Comparison of ENCODE assay signal across 8 cellular contexts in genomic region chr2:197498937-197499593, GRCh38. TPM values are rescaled to one million over a fixed set of nuclear protein-coding genes. Genes with fewer than 3 reads are reported as not detected.
A peak's percentile ranks its signal among the peaks of the same experiment; 100 is the strongest.
DNase-seq lines count a peak whose midpoint lies in the region; ATAC-seq, FAIRE-seq and TF ChIP-seq lines count a peak whose summit lies in the region.

No MANE protein-coding gene starts in this region.

- H3K9ac ChIP-seq in SK-N-MC (ENCODE audit: insufficient read length): peak overlapping the region; percentile 91

- peak overlapping the region; percentile 82 for H3K27ac ChIP-seq in SK-N-MC

- intact Hi-C loops in CD14-positive monocyte (cut with micrococcal nuclease) (loop anchor here in 1 of 2 donors (10.0 kb wide), 1 partner anchor 74 kb away; no protein-coding TSS in a partner anchor), left ventricle myocardium superior (cut with micrococcal nuclease) (loop anchor here (10.0 kb wide), 1 partner anchor 94 kb away; no protein-coding TSS in a partner anchor)

- peak overlapping the region; percentile 91 to 98 (median 94) for H3K27ac Mint-ChIP-seq in CD14-positive monocyte
- peak overlapping the region; percentile 97 for H3K27ac Mint-ChIP-seq in progenitor cell of endocrine pancreas

- ATAC-seq in GM19395 (IDR thresholded peaks at IDR 0.05; ENCODE audit: unreplicated experiment): peak; percentile 24
- ATAC-seq in left ventricle myocardium superior: peak; percentile 30

- no peak for FAIRE-seq in urothelium cell line (lab: Jason Lieb, UNC)

- H3K4me3 ChIP-seq in SK-N-MC: peak overlapping the region; percentile 93

- H3K4me3 Mint-ChIP-seq in CD14-positive monocyte (peak overlapping the region; percentile 94 to 96), progenitor cell of endocrine pancreas (ENCODE audit: low read depth) (peak overlapping the region; percentile 97)

- H3K9me3 Mint-ChIP-seq in CD14-positive monocyte: no peaks in the 10 kb centered on the region
- no peaks in the 10 kb centered on the region for H3K9me3 Mint-ChIP-seq in progenitor cell of endocrine pancreas (ENCODE audit: low read depth)

- DNase-seq in CD14-positive monocyte (ENCODE audit: low spot score) (peak; percentile 64), HK-2 (ENCODE audit: unreplicated experiment) (peak; percentile 66), SK-N-MC (ENCODE audit: low read depth, low spot score) (no peak), amniotic epithelial cell (ENCODE audit: low read depth) (peak; percentile 48), left ventricle myocardium superior (peak; percentile 74), progenitor cell of endocrine pancreas (ENCODE audit: low spot score, unreplicated experiment) (peak; percentile 52), urothelium cell line (ENCODE audit: low spot score) (peak; percentile 33)

- H3K36me3 Mint-ChIP-seq in CD14-positive monocyte (peaks cover 36 to 39% of the 10 kb centered on the region in 2 donors), progenitor cell of endocrine pancreas (ENCODE audit: insufficient read depth) (peaks cover 30% of the 10 kb centered on the region)

- H3K36me3 ChIP-seq in SK-N-MC (ENCODE audit: insufficient read depth, low read length): peaks cover 79% of the 10 kb centered on the region

- H3K27me3 Mint-ChIP-seq in CD14-positive monocyte (ENCODE audit: low read depth in 3 of 3) (no peaks in the 10 kb centered on the region), progenitor cell of endocrine pancreas (no peaks in the 10 kb centered on the region)

- H3K4me1 Mint-ChIP-seq in CD14-positive monocyte (peaks cover 42% of the 10 kb centered on the region), progenitor cell of endocrine pancreas (ENCODE audit: low read depth) (peaks cover 37% of the 10 kb centered on the region)

- no peak for TF ChIP-seq CTCF in CD14-positive monocyte (IDR thresholded peaks at IDR 0.05)
- no peak for TF ChIP-seq CTCF in progenitor cell of endocrine pancreas (IDR thresholded peaks at IDR 0.05; ENCODE audit: unreplicated experiment)

- no peaks in the 10 kb centered on the region for H3K9me3 ChIP-seq in SK-N-MC (ENCODE audit: low read depth, low read length)

RNA-seq across cellular contexts. Expression of gene HSPD1, which starts 0.6 kb away (rescaled TPM):
- 10 to 100 TPM; 44.5 to 62.1 TPM for polyA plus RNA-seq in CD14-positive monocyte
- total RNA-seq in left ventricle myocardium superior (152 TPM), progenitor cell of endocrine pancreas (403 and 409 TPM in 2 replicates)

RNA-seq across cellular contexts. Expression of gene HSPE1, which starts 1.1 kb away (rescaled TPM):
- polyA plus RNA-seq in CD14-positive monocyte: 10 to 100 TPM; 44.9 to 46.2 TPM
- total RNA-seq in left ventricle myocardium superior (118 TPM), progenitor cell of endocrine pancreas (180 and 185 TPM in 2 replicates)

RNA-seq across cellular contexts. Expression of gene MOB4, which starts 16.8 kb away (rescaled TPM):
- polyA plus RNA-seq in CD14-positive monocyte: 10 to 100 TPM; 30.4 to 32.4 TPM
- total RNA-seq in left ventricle myocardium superior (33.0 TPM), progenitor cell of endocrine pancreas (29.8 and 41.4 TPM in 2 replicates)

RNA-seq across cellular contexts. Expression of gene COQ10B, which starts 45.7 kb away (rescaled TPM):
- polyA plus RNA-seq in CD14-positive monocyte: 10 to 100 TPM; 38.3 to 46.6 TPM
- total RNA-seq in left ventricle myocardium superior (25.6 TPM), progenitor cell of endocrine pancreas (11.0 and 11.8 TPM in 2 replicates)
